Comparison of ENCODE assay signal across 24 cellular contexts in the genomic region with DNA sequence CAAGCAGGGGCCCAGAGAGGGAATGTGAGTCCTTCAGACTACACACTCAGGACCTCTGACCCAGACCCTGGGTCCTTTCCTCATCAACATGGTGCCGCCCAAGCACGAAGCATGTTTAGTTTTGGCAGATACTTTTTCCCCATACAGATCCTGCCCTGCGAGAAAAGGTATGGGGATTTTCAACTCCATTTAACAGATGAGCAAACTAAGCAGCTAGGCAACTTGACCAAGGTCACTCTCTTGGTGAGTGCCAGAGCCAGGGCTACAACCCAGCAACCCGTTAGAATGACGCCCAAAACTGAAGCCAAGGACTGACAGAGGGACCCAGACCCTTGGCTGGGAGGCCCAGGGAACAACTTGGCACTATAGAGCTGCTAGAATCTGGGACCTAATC. TPM values are rescaled to one million over a fixed set of nuclear protein-coding genes. Genes with fewer than 3 reads are reported as not detected.
"Had no signal": no experiment of that assay in that cellular context is flagged by ENCODE, and none has a peak within 500 bp of the region (broad histone marks: within the 10 kb centered on the region; RNA-seq: fewer than 3 reads in every experiment).

No MANE protein-coding gene starts in this region.

- H3K27ac ChIP-seq: colonic mucosa, esophagus muscularis mucosa, foreskin keratinocyte, gastrocnemius medialis had no signal

- DNase-seq: activated CD4-positive, alpha-beta memory T cell treated with anti-CD3 and anti-CD28 coated beads, Interleukin-2, amount 10 ng/mL, durations not matched to agents 7 days and 5 days; activated CD4-positive, alpha-beta T cell treated with anti-CD3 and anti-CD28 coated beads for 36 hours; activated CD4-positive, alpha-beta T cell treated with anti-CD3 and anti-CD28 coated beads, Interleukin-2, amount 10 ng/mL, durations not matched to agents 24 days and 14 days; activated CD4-positive, alpha-beta T cell treated with anti-CD3 and anti-CD28 coated beads, Interleukin-2, amount 50 U/mL, for 4 hours; activated CD4-positive, CD25-positive, alpha-beta regulatory T cell; activated CD4-positive, CD25-positive, alpha-beta regulatory T cell treated with anti-CD3 and anti-CD28 coated beads, Interleukin-2, amount 50 U/mL, for 72 hours; activated CD8-positive, alpha-beta memory T cell treated with anti-CD3 and anti-CD28 coated beads, Interleukin-2, amount 50 U/mL, for 48 hours; activated gamma-delta T cell; activated naive CD4-positive, alpha-beta T cell treated with anti-CD3 and anti-CD28 coated beads, Interleukin-2, amount 50 U/mL, for 16 hours; activated naive CD4-positive, alpha-beta T cell treated with Interleukin-2 at 50 U/mL for 16 hours; activated T-cell treated with anti-CD3 and anti-CD28 coated beads for 4 hours; activated T-cell treated with anti-CD3 and anti-CD28 coated beads, Interleukin-2, amount 50 U/mL, for 24 hours; activated T-cell treated with anti-CD3 and anti-CD28 coated beads, Interleukin-2, amount 50 U/mL, for 72 hours; amniotic stem cell; central memory CD4-positive, alpha-beta T cell; cerebellar nuclear complex; colonic mucosa; effector memory CD4-positive, alpha-beta T cell; erythroblast; foreskin keratinocyte; gastrocnemius medialis; T-helper 2 cell had no signal

- H3K27me3 ChIP-seq: colonic mucosa, esophagus muscularis mucosa had no signal

RNA-seq across cellular contexts. Expression of gene MSX1, which starts 40.3 kb away (rescaled TPM):
- total RNA-seq: activated CD4-positive, alpha-beta memory T cell treated with anti-CD3 and anti-CD28 coated beads, Interleukin-2, amount 10 ng/mL, durations not matched to agents 7 days and 5 days; activated CD4-positive, alpha-beta T cell treated with anti-CD3 and anti-CD28 coated beads, Interleukin-2, amount 10 ng/mL, durations not matched to agents 24 days and 14 days; activated T-cell treated with anti-CD3 and anti-CD28 coated beads, Interleukin-2, amount 50 U/mL, for 72 hours; T-helper 1 cell treated with Interleukin-12 subunit alpha and Interleukin-12 subunit beta and Interleukin-4 antibody, amounts not matched to agents 30 ng/mL and 1 ng/mL, for 36 hours had no signal
